8 cellular contexts compared by ENCODE assay signal in the genomic region with DNA sequence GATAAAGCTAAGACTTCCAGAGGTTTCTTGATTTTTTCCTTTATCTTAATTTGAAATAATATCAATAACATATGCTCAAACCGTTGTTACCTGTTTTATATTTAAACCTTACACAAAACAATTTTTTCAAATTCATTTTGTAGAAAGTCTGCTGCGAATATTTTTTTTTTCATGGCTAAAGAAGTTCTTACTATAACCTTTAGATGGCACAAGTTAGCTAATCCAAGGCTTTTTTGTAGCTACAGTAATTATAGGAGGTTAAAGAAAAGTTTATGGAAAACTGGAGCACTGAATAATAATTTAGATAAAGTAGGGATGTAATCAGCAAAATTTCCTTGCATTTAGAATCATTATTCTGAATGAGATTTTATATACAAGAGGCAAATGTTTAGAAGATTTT.
DNase-seq lines count a peak whose midpoint lies in the region; ATAC-seq and TF ChIP-seq lines count a peak whose summit lies in the region.

No MANE protein-coding gene starts in this region.

- H3K4me1 Mint-ChIP-seq in activated CD4-positive, alpha-beta T cell treated with anti-CD3 and anti-CD28 coated beads, Interleukin-2, amount 10 ng/mL, durations not matched to agents 24 days and 14 days, result no peaks in the 10 kb centered on the region
- no peaks in the 10 kb centered on the region for H3K4me1 Mint-ChIP-seq in activated CD8-positive, alpha-beta T cell treated with anti-CD3 and anti-CD28 coated beads, Interleukin-2, amount 10 ng/mL, durations not matched to agents 7 days and 5 days (ENCODE audit: low read depth)

- no peak overlapping the region for H3K4me3 Mint-ChIP-seq in activated CD4-positive, alpha-beta T cell treated with anti-CD3 and anti-CD28 coated beads, Interleukin-2, amount 10 ng/mL, durations not matched to agents 24 days and 14 days
- no peak overlapping the region for H3K4me3 Mint-ChIP-seq in activated CD8-positive, alpha-beta T cell treated with anti-CD3 and anti-CD28 coated beads, Interleukin-2, amount 10 ng/mL, durations not matched to agents 7 days and 5 days

- no peaks in the 10 kb centered on the region for H3K36me3 Mint-ChIP-seq in activated CD4-positive, alpha-beta T cell treated with anti-CD3 and anti-CD28 coated beads, Interleukin-2, amount 10 ng/mL, durations not matched to agents 24 days and 14 days (ENCODE audit: low read depth)
- no peaks in the 10 kb centered on the region for H3K36me3 Mint-ChIP-seq in activated CD8-positive, alpha-beta T cell treated with anti-CD3 and anti-CD28 coated beads, Interleukin-2, amount 10 ng/mL, durations not matched to agents 7 days and 5 days (ENCODE audit: low read depth)

- H3K27me3 Mint-ChIP-seq in activated CD4-positive, alpha-beta T cell treated with anti-CD3 and anti-CD28 coated beads, Interleukin-2, amount 10 ng/mL, durations not matched to agents 24 days and 14 days, result no peaks in the 10 kb centered on the region
- peaks cover 2% of the 10 kb centered on the region for H3K27me3 Mint-ChIP-seq in activated CD8-positive, alpha-beta T cell treated with anti-CD3 and anti-CD28 coated beads, Interleukin-2, amount 10 ng/mL, durations not matched to agents 7 days and 5 days (ENCODE audit: low read depth)

- no peaks in the 10 kb centered on the region for H3K4me1 ChIP-seq in gastrocnemius medialis

- intact Hi-C loops in gastrocnemius medialis (cut with DNase I; ENCODE audit: low total_unique reads), result loop anchor here (5.0 kb wide), 1 partner anchor 236 kb away; no protein-coding TSS in a partner anchor
- intact Hi-C loops in activated CD4-positive, alpha-beta T cell treated with anti-CD3 and anti-CD28 coated beads, Interleukin-2, amount 10 ng/mL, durations not matched to agents 24 days and 14 days (cut with micrococcal nuclease), result no loop called here

- POLR2A ChIA-PET in activated CD8-positive, alpha-beta T cell treated with anti-CD3 and anti-CD28 coated beads, Interleukin-2, amount 10 ng/mL, durations not matched to agents 7 days and 5 days (lab: Charles Lee), result no interaction called here

- H3K27ac ChIP-seq in gastrocnemius medialis, result no peak overlapping the region

- H3K4me3 ChIP-seq in gastrocnemius medialis, result no peak overlapping the region

- H3K9me3 ChIP-seq in gastrocnemius medialis, result no peaks in the 10 kb centered on the region

- H3K27ac Mint-ChIP-seq in activated CD4-positive, alpha-beta T cell treated with anti-CD3 and anti-CD28 coated beads, Interleukin-2, amount 10 ng/mL, durations not matched to agents 24 days and 14 days, result no peak overlapping the region
- H3K27ac Mint-ChIP-seq in activated CD8-positive, alpha-beta T cell treated with anti-CD3 and anti-CD28 coated beads, Interleukin-2, amount 10 ng/mL, durations not matched to agents 7 days and 5 days, result no peak overlapping the region

- CTCF ChIA-PET in activated CD8-positive, alpha-beta T cell treated with anti-CD3 and anti-CD28 coated beads, Interleukin-2, amount 10 ng/mL, durations not matched to agents 7 days and 5 days (lab: Charles Lee), result no interaction called here

- no peaks in the 10 kb centered on the region for H3K27me3 ChIP-seq in gastrocnemius medialis

- H3K36me3 ChIP-seq in gastrocnemius medialis, result no peaks in the 10 kb centered on the region

- DNase-seq in NCI-H146 (lab: John Stamatoyannopoulos, UW) (peak; percentile 1), NCI-H146 treated with DMSO at 0.1 percent for 48 hours (lab: John Stamatoyannopoulos, UW; ENCODE audit: unreplicated experiment) (no peak), NCI-H526 (lab: John Stamatoyannopoulos, UW) (peak; percentile 39 to 66), epidermal melanocyte (ENCODE audit: insufficient read length, low spot score) (peak; percentile 38), gastrocnemius medialis (no peak), T-helper 2 cell (no peak)
- no peak for DNase-seq in activated CD4-positive, alpha-beta T cell treated with anti-CD3 and anti-CD28 coated beads, Interleukin-2, amount 10 ng/mL, durations not matched to agents 24 days and 14 days
- DNase-seq in activated CD8-positive, alpha-beta T cell treated with anti-CD3 and anti-CD28 coated beads, Interleukin-2, amount 10 ng/mL, durations not matched to agents 7 days and 5 days, result no peak

- TF ChIP-seq CTCF in gastrocnemius medialis (IDR thresholded peaks at IDR 0.05 in 4 of 5, conservative IDR thresholded peaks at IDR 0.05 in 1 of 5), result peak in 4 of 5 experiments; percentile 15 to 40 (median 23)

- in situ Hi-C loops in gastrocnemius medialis (cut with MboI; ENCODE audit: low sequenced_read_pairs in 4 of 4), result loop anchor here in 3 of 4 donors (25.0 kb wide), 1 partner anchor 191 kb away; no protein-coding TSS in a partner anchor

- no peak for TF ChIP-seq POLR2A in gastrocnemius medialis (IDR thresholded peaks at IDR 0.05)

- no peak for ATAC-seq in gastrocnemius medialis
- no peak for ATAC-seq in activated CD8-positive, alpha-beta T cell treated with anti-CD3 and anti-CD28 coated beads, Interleukin-2, amount 10 ng/mL, durations not matched to agents 7 days and 5 days

- H3K9me3 Mint-ChIP-seq in activated CD4-positive, alpha-beta T cell treated with anti-CD3 and anti-CD28 coated beads, Interleukin-2, amount 10 ng/mL, durations not matched to agents 24 days and 14 days, result no peaks in the 10 kb centered on the region
- no peaks in the 10 kb centered on the region for H3K9me3 Mint-ChIP-seq in activated CD8-positive, alpha-beta T cell treated with anti-CD3 and anti-CD28 coated beads, Interleukin-2, amount 10 ng/mL, durations not matched to agents 7 days and 5 days (ENCODE audit: insufficient read depth)

Comparison
In these comparisons a context has a peak if more than half of its experiments do, and no peak if none do; other contexts are left out.
1. DNase-seq: peak in NCI-H146 (single experiment), NCI-H526 (2 of 2) and epidermal melanocyte (single experiment); none in NCI-H146 treated with DMSO at 0.1 percent for 48 hours (single experiment), gastrocnemius medialis (0 of 2), activated CD4-positive, alpha-beta T cell treated with anti-CD3 and anti-CD28 coated beads, Interleukin-2, amount 10 ng/mL, durations not matched to agents 24 days and 14 days (single experiment), T-helper 2 cell (0 of 5) and activated CD8-positive, alpha-beta T cell treated with anti-CD3 and anti-CD28 coated beads, Interleukin-2, amount 10 ng/mL, durations not matched to agents 7 days and 5 days (single experiment).